Comparison of ENCODE assay signal across 11 cellular contexts in the genomic region with DNA sequence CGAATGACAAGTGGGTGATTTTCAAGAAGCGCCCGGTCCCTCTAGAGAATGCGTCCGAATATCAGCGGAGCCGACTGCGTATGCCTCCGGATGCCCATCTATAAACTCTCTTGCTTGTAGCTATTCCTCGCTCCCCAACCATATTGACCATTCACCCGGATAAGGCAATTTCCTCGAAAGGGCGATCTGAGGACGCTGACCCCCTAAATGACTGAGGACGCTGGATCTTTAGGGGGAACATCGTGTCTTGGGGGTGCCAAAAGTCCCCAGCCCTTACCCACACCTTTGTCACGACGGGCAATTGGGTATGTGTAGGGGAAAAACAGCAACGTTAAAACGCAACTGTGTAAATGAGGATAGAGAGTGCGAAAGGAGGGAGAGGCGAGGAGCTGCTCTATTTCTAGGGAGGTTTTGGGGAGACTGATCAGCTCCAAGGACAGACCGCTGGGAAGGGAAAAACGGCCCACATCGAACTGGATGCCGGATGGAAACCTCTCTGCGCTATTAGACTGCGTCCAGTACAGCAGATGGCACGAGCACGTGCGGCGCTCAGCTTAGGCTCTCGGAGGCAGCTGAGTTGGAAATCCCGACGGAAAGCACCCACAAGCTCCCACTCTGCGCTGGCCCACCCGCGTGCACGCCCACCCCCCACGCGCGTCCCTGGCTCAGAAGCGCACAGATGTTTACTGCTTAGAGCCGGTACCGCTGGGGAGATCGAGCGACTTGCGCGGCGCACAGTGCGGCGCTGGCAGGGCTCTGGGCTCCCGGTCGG. TPM values are rescaled to one million over a fixed set of nuclear protein-coding genes. Genes with fewer than 3 reads are reported as not detected.
DNase-seq lines count a peak whose midpoint lies in the region; ATAC-seq and TF ChIP-seq lines count a peak whose summit lies in the region.
"Had no signal": no experiment of that assay in that cellular context is flagged by ENCODE, and none has a peak within 500 bp of the region (broad histone marks: within the 10 kb centered on the region; RNA-seq: fewer than 3 reads in every experiment).

No MANE protein-coding gene starts in this region.

- peak overlapping the region; percentile 94 for H2AFZ ChIP-seq in ACC112 (ENCODE audit: low read length, unreplicated experiment)

- POLR2A ChIA-PET in HEK293 (lab: Yijun Ruan, JAX): no interaction called here

- peak overlapping the region; percentile 14 for H3K27ac ChIP-seq in ACC112 (ENCODE audit: low read depth, low read length)
- H3K27ac ChIP-seq in HEK293 (ENCODE audit: extremely low read depth, low read depth, low read length): no peak overlapping the region
- peak overlapping the region; percentile 71 to 83 (median 78) for H3K27ac ChIP-seq in esophagus muscularis mucosa (replicated peaks in 1 of 4)
- H3K27ac ChIP-seq: VCaP had no signal

- intact Hi-C loops in esophagus muscularis mucosa (cut with DNase I): loop anchor here (10.0 kb wide), 1 partner anchor 726 kb away; no protein-coding TSS in a partner anchor

- no peak for ATAC-seq in HG03108 (IDR thresholded peaks at IDR 0.05; ENCODE audit: unreplicated experiment)
- no peak for ATAC-seq in GM21723 (IDR thresholded peaks at IDR 0.05; ENCODE audit: unreplicated experiment)
- no peak for ATAC-seq in GM18909 (IDR thresholded peaks at IDR 0.05; ENCODE audit: poor library complexity, unreplicated experiment)

- no peak for TF ChIP-seq POLR2A in esophagus muscularis mucosa (IDR thresholded peaks at IDR 0.05; ENCODE audit: low read depth)

- no peaks in the 10 kb centered on the region for H3K36me3 ChIP-seq in ACC112 (ENCODE audit: insufficient read depth, low read length)
- H3K36me3 ChIP-seq in HEK293 (ENCODE audit: control insufficient read depth in 2 of 2, insufficient read depth in 1 of 2, low read length in 2 of 2): no peaks in the 10 kb centered on the region
- H3K36me3 ChIP-seq in esophagus muscularis mucosa: no peaks in the 10 kb centered on the region

- peaks cover 3% of the 10 kb centered on the region for H3K9me3 Mint-ChIP-seq in nephron progenitor cell
- H3K9me3 Mint-ChIP-seq: dendritic cell treated with granulocyte-macrophage colony-stimulating factor and Interleukin-4, amounts not matched to agents 40 ng/mL and 50 ng/mL, for 4 days had no signal

- 24% methylated on average over 35 of the region's 54 CpGs for WGBS in esophagus muscularis mucosa

- H3K27me3 ChIP-seq in ACC112 (ENCODE audit: insufficient read depth, low read length): no peaks in the 10 kb centered on the region
- peaks cover 0 to 90% (median 35%) of the 10 kb centered on the region in 4 donors for H3K27me3 ChIP-seq in esophagus muscularis mucosa

- H3K4me1 ChIP-seq in ACC112 (ENCODE audit: control insufficient read depth, insufficient read depth, low read length, unreplicated experiment) (peaks cover 4% of the 10 kb centered on the region), HEK293 (ENCODE audit: control insufficient read depth, insufficient read depth, low read length) (0 out of 2 replicates have a peak, but pooled peaks cover 2% of the 10 kb centered on the region), esophagus muscularis mucosa (peaks cover 10 to 56% (median 47%) of the 10 kb centered on the region in 4 donors)

- peaks cover 43% of the 10 kb centered on the region for H3K4me1 Mint-ChIP-seq in nephron progenitor cell

- H3K9me3 ChIP-seq in HEK293 (ENCODE audit: control insufficient read depth, insufficient read depth, low read depth, low read length): no peaks in the 10 kb centered on the region
- H3K9me3 ChIP-seq in esophagus muscularis mucosa: no peaks in the 10 kb centered on the region

- no peaks in the 10 kb centered on the region for H3K36me3 Mint-ChIP-seq in nephron progenitor cell (ENCODE audit: low read depth)

- no peak for TF ChIP-seq EP300 in esophagus muscularis mucosa (IDR thresholded peaks at IDR 0.05)

- no peak overlapping the region for H3K27ac Mint-ChIP-seq in nephron progenitor cell
- H3K27ac Mint-ChIP-seq: dendritic cell treated with granulocyte-macrophage colony-stimulating factor and Interleukin-4, amounts not matched to agents 40 ng/mL and 50 ng/mL, for 4 days had no signal

- peaks cover 34% of the 10 kb centered on the region for H3K79me2 ChIP-seq in ACC112 (ENCODE audit: control insufficient read depth, insufficient read depth, low read length, unreplicated experiment)

- DNase-seq in esophagus muscularis mucosa (ENCODE audit: extremely low spot score): no peak
- peak; percentile 42 for DNase-seq in nephron progenitor cell
- no peak for DNase-seq in GM19238 (ENCODE audit: insufficient read length, low spot score)
- DNase-seq: NCI-H69 had no signal

- TF ChIP-seq CTCF in HEK293 (tag by site-specific recombination; IDR thresholded peaks at IDR 0.05) (no peak), esophagus muscularis mucosa (IDR thresholded peaks at IDR 0.05) (no peak), nephron progenitor cell (IDR thresholded peaks at IDR 0.05) (no peak)

- CTCF ChIA-PET in HEK293 (lab: Yijun Ruan, JAX): no interaction called here

- H3K4me3 Mint-ChIP-seq in nephron progenitor cell: peak overlapping the region; percentile 69
- H3K4me3 Mint-ChIP-seq: dendritic cell treated with granulocyte-macrophage colony-stimulating factor and Interleukin-4, amounts not matched to agents 40 ng/mL and 50 ng/mL, for 4 days had no signal

- H3K4me3 ChIP-seq in ACC112 (ENCODE audit: low read depth, low read length) (peak overlapping the region; percentile 87), HEK293 (ENCODE audit: low read depth, low read length) (peak overlapping the region; percentile 9; the same call in 1 of the 2 replicates), esophagus muscularis mucosa (peak overlapping the region; percentile 52 to 73 (median 58))

- peaks cover 99% of the 10 kb centered on the region for H3K27me3 Mint-ChIP-seq in nephron progenitor cell (ENCODE audit: low read depth, poor library complexity)

TF ChIP-seq in HEK293, 187 proteins besides CTCF, POLR2A, EP300 and RAD21 (continues in another document):
- TF ChIP-seq GFI1B (tag by site-specific recombination; IDR thresholded peaks at IDR 0.05): no peak
- TF ChIP-seq, protein P1, sequence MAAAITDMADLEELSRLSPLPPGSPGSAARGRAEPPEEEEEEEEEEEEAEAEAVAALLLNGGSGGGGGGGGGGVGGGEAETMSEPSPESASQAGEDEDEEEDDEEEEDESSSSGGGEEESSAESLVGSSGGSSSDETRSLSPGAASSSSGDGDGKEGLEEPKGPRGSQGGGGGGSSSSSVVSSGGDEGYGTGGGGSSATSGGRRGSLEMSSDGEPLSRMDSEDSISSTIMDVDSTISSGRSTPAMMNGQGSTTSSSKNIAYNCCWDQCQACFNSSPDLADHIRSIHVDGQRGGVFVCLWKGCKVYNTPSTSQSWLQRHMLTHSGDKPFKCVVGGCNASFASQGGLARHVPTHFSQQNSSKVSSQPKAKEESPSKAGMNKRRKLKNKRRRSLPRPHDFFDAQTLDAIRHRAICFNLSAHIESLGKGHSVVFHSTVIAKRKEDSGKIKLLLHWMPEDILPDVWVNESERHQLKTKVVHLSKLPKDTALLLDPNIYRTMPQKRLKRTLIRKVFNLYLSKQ (tag by site-specific recombination; IDR thresholded peaks at IDR 0.05; ENCODE audit: borderline replicate concordance): no peak
- no peak for TF ChIP-seq ZFP37 (tag by site-specific recombination; IDR thresholded peaks at IDR 0.05)
- TF ChIP-seq, protein P2, sequence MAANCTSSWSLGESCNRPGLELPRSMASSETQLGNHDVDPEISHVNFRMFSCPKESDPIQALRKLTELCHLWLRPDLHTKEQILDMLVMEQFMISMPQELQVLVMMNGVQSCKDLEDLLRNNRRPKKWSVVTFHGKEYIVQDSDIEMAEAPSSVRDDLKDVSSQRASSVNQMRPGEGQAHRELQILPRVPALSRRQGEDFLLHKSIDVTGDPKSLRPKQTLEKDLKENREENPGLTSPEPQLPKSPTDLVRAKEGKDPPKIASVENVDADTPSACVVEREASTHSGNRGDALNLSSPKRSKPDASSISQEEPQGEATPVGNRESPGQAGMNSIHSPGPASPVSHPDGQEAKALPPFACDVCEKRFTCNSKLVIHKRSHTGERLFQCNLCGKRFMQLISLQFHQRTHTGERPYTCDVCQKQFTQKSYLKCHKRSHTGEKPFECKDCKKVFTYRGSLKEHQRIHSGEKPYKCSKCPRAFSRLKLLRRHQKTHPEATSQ (tag by site-specific recombination; IDR thresholded peaks at IDR 0.05): no peak
- no peak for TF ChIP-seq ZNF600 (tag by site-specific recombination; IDR thresholded peaks at IDR 0.05)
- no peak for TF ChIP-seq ZNF792 (tag by site-specific recombination; IDR thresholded peaks at IDR 0.05)
- TF ChIP-seq ZNF16 (tag by site-specific recombination; IDR thresholded peaks at IDR 0.05; ENCODE audit: low read depth): no peak
- TF ChIP-seq ZNF48 (tag by site-specific recombination; IDR thresholded peaks at IDR 0.05): no peak
- no peak for TF ChIP-seq SCRT1 (tag by site-specific recombination; IDR thresholded peaks at IDR 0.05; ENCODE audit: borderline replicate concordance)
- TF ChIP-seq ZNF214 (tag by site-specific recombination; IDR thresholded peaks at IDR 0.05; ENCODE audit: borderline replicate concordance): no peak
- TF ChIP-seq, protein P3, sequence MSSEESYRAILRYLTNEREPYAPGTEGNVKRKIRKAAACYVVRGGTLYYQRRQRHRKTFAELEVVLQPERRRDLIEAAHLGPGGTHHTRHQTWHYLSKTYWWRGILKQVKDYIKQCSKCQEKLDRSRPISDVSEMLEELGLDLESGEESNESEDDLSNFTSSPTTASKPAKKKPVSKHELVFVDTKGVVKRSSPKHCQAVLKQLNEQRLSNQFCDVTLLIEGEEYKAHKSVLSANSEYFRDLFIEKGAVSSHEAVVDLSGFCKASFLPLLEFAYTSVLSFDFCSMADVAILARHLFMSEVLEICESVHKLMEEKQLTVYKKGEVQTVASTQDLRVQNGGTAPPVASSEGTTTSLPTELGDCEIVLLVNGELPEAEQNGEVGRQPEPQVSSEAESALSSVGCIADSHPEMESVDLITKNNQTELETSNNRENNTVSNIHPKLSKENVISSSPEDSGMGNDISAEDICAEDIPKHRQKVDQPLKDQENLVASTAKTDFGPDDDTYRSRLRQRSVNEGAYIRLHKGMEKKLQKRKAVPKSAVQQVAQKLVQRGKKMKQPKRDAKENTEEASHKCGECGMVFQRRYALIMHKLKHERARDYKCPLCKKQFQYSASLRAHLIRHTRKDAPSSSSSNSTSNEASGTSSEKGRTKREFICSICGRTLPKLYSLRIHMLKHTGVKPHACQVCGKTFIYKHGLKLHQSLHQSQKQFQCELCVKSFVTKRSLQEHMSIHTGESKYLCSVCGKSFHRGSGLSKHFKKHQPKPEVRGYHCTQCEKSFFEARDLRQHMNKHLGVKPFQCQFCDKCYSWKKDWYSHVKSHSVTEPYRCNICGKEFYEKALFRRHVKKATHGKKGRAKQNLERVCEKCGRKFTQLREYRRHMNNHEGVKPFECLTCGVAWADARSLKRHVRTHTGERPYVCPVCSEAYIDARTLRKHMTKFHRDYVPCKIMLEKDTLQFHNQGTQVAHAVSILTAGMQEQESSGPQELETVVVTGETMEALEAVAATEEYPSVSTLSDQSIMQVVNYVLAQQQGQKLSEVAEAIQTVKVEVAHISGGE (tag by site-specific recombination; conservative IDR thresholded peaks at IDR 0.05; ENCODE audit: low read depth): no peak
- no peak for TF ChIP-seq MEIS1 (CRISPR knock-in tag; IDR thresholded peaks at IDR 0.05; ENCODE audit: borderline replicate concordance)

RNA-seq across cellular contexts. Expression of a gene that starts 2.9 kb away (rescaled TPM):
- 10 to 100 TPM; 11.6 to 31.2 (median 28.4) TPM for total RNA-seq in esophagus muscularis mucosa

Comparison
In these comparisons a context has a peak if more than half of its experiments do, and no peak if none do; other contexts are left out.
1. H3K4me3 ChIP-seq: peak in every context shown above with its lines; median percentile 87 in ACC112; 58 in esophagus muscularis mucosa; 9 in HEK293.